28 cellular contexts compared by ENCODE assay signal in genomic region chr16:10548404-10548803, GRCh38. TPM values are rescaled to one million over a fixed set of nuclear protein-coding genes. Genes with fewer than 3 reads are reported as not detected.
DNase-seq lines count a peak whose midpoint lies in the region; ATAC-seq and TF ChIP-seq lines count a peak whose summit lies in the region.
"Had no signal": no experiment of that assay in that cellular context is flagged by ENCODE, and none has a peak within 500 bp of the region (broad histone marks: within the 10 kb centered on the region; RNA-seq: fewer than 3 reads in every experiment).

No MANE protein-coding gene starts in this region.

- peaks cover 10% of the 10 kb centered on the region for H3K4me1 Mint-ChIP-seq in stimulated activated naive CD8-positive, alpha-beta T cell treated with anti-CD3 and anti-CD28 coated beads, Interleukin-15, amount 100 ng/mL, for 72 hours

- ATAC-seq in left colon, result peak; percentile 80
- ATAC-seq in mucosa of descending colon, result peak; percentile 66
- no peak for ATAC-seq in stimulated activated naive CD8-positive, alpha-beta T cell treated with anti-CD3 and anti-CD28 coated beads, Interleukin-15, amount 100 ng/mL, for 72 hours
- ATAC-seq: A549; CD8-positive, alpha-beta T cell had no signal

- in situ Hi-C loops in GM13977 (cut with MboI; ENCODE audit: low pct_unique_long_range_greater_than_20kb, low sequenced_read_pairs, unreplicated experiment), result no loop called here

- H3K9me3 Mint-ChIP-seq in stimulated activated naive CD8-positive, alpha-beta T cell treated with anti-CD3 and anti-CD28 coated beads, Interleukin-15, amount 100 ng/mL, for 72 hours, result peaks cover 11 to 21% of the 10 kb centered on the region in 2 donors

- H3K36me3 ChIP-seq in mucosa of descending colon (ENCODE audit: low read depth), result peaks cover 4% of the 10 kb centered on the region
- H3K36me3 ChIP-seq: BE2C had no signal

- peaks cover 14% of the 10 kb centered on the region for H3K27me3 Mint-ChIP-seq in stimulated activated naive CD8-positive, alpha-beta T cell treated with anti-CD3 and anti-CD28 coated beads, Interleukin-15, amount 100 ng/mL, for 72 hours
- H3K27me3 Mint-ChIP-seq: B cell had no signal

- DNase-seq in left colon, result no peak
- DNase-seq in mucosa of descending colon, result no peak
- no peak for DNase-seq in stimulated activated naive CD8-positive, alpha-beta T cell treated with anti-CD3 and anti-CD28 coated beads, Interleukin-15, amount 100 ng/mL, for 72 hours
- no peak for DNase-seq in GM13977 (ENCODE audit: low spot score)
- DNase-seq: 8988T; ACHN; AML-193; BE2C; C1 segment of cervical spinal cord; Caco-2; Calu3; CD4-positive, alpha-beta memory T cell; CD4-positive, alpha-beta T cell; CD4-positive, CD25-positive, alpha-beta regulatory T cell; CD8-positive, alpha-beta memory T cell; CD8-positive, alpha-beta T cell; COR-L47; DMS 273 treated with DMSO at 0.1 percent for 48 hours; DMS153; DMS79; DMS79 treated with DMSO at 0.1 percent for 48 hours; DND-41; EL had no signal

- H3K4me3 ChIP-seq in mucosa of descending colon, result no peak overlapping the region
- H3K4me3 ChIP-seq: A549; BLaER1; BLaER1 treated with 17β-estradiol and CSF1 and Interleukin-3, amounts not matched to agents 10 nM and 100 nM had no signal

- peaks cover 7% of the 10 kb centered on the region for H3K4me1 ChIP-seq in mucosa of descending colon (ENCODE audit: low read depth)
- H3K4me1 ChIP-seq: A549, BE2C, Caco-2 had no signal

- intact Hi-C loops in left colon (cut with DNase I, micrococcal nuclease) (no loop called here), mucosa of descending colon (cut with DNase I, micrococcal nuclease) (no loop called here)

- H3K9me3 ChIP-seq in mucosa of descending colon, result peaks cover 11% of the 10 kb centered on the region
- H3K9me3 ChIP-seq: BE2C had no signal

- TF ChIP-seq CTCF in mucosa of descending colon (IDR thresholded peaks at IDR 0.05) (no peak), GM13977 (IDR thresholded peaks at IDR 0.05; ENCODE audit: extremely low read depth, insufficient read depth, missing control alignments) (no peak)

- H3K27ac Mint-ChIP-seq in stimulated activated naive CD8-positive, alpha-beta T cell treated with anti-CD3 and anti-CD28 coated beads, Interleukin-15, amount 100 ng/mL, for 72 hours, result no peak overlapping the region
- H3K27ac Mint-ChIP-seq: B cell; CD14-positive monocyte; CD4-positive, alpha-beta memory T cell; CD4-positive, alpha-beta T cell; CD4-positive, CD25-positive, alpha-beta regulatory T cell; CD8-positive, alpha-beta memory T cell; CD8-positive, alpha-beta T cell had no signal

- no peak overlapping the region for H3K4me3 Mint-ChIP-seq in stimulated activated naive CD8-positive, alpha-beta T cell treated with anti-CD3 and anti-CD28 coated beads, Interleukin-15, amount 100 ng/mL, for 72 hours
- H3K4me3 Mint-ChIP-seq: B cell; CD14-positive monocyte; CD4-positive, alpha-beta memory T cell; CD4-positive, alpha-beta T cell; CD4-positive, CD25-positive, alpha-beta regulatory T cell; CD8-positive, alpha-beta memory T cell; CD8-positive, alpha-beta T cell had no signal

RNA-seq across cellular contexts. Expression of gene EMP2, which starts 32.0 kb away (rescaled TPM):
- total RNA-seq in left colon (100 to 1,000 TPM; 107 to 111 TPM), mucosa of descending colon (10 to 100 TPM; 73.0 to 92.9 (median 84.3) TPM)
- total RNA-seq: B cell; CD4-positive, alpha-beta memory T cell; CD4-positive, alpha-beta T cell; CD4-positive, CD25-positive, alpha-beta regulatory T cell; CD8-positive, alpha-beta memory T cell; CD8-positive, alpha-beta T cell had no signal
